ENCODE assay signal across 1 cellular context in the genomic region with DNA sequence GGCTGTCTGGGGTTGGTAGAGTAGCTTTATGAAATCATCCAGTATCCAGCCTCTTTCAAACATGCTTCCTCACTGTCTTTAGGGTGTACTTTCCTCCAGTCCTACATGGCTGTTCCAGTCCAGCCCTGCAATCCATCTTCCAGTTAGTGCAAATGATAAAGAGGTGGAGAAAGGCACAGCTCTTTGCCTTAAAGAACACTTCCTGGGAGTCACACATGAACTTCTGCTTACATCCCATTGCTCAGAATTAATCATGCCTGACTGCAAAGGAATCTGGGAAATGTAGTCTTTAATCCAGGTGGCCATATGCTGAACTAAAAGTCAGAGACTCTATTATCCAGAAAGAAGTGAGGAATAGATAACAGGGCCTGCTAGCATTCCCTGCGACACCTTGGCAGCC.
TF ChIP-seq lines count a peak whose summit lies in the region.

No MANE protein-coding gene starts in this region.

TF ChIP-seq in K562, 482 proteins besides CTCF, POLR2A, EP300 and RAD21 (continued from another document and continues in another):
- TF ChIP-seq, protein P1, sequence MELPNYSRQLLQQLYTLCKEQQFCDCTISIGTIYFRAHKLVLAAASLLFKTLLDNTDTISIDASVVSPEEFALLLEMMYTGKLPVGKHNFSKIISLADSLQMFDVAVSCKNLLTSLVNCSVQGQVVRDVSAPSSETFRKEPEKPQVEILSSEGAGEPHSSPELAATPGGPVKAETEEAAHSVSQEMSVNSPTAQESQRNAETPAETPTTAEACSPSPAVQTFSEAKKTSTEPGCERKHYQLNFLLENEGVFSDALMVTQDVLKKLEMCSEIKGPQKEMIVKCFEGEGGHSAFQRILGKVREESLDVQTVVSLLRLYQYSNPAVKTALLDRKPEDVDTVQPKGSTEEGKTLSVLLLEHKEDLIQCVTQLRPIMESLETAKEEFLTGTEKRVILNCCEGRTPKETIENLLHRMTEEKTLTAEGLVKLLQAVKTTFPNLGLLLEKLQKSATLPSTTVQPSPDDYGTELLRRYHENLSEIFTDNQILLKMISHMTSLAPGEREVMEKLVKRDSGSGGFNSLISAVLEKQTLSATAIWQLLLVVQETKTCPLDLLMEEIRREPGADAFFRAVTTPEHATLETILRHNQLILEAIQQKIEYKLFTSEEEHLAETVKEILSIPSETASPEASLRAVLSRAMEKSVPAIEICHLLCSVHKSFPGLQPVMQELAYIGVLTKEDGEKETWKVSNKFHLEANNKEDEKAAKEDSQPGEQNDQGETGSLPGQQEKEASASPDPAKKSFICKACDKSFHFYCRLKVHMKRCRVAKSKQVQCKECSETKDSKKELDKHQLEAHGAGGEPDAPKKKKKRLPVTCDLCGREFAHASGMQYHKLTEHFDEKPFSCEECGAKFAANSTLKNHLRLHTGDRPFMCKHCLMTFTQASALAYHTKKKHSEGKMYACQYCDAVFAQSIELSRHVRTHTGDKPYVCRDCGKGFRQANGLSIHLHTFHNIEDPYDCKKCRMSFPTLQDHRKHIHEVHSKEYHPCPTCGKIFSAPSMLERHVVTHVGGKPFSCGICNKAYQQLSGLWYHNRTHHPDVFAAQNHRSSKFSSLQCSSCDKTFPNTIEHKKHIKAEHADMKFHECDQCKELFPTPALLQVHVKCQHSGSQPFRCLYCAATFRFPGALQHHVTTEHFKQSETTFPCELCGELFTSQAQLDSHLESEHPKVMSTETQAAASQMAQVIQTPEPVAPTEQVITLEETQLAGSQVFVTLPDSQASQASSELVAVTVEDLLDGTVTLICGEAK (IDR thresholded peaks at IDR 0.05): peak; percentile 29; the same call in 1 of the 2 replicates
- TF ChIP-seq, protein P1 (CRISPR knock-in tag; IDR thresholded peaks at IDR 0.05): no peak
- peak; percentile 51; the same call in 1 of the 2 replicates for TF ChIP-seq ELF1 (tag; IDR thresholded peaks at IDR 0.05)
- no peak for TF ChIP-seq ZNF780A (CRISPR knock-in tag; IDR thresholded peaks at IDR 0.05)
- TF ChIP-seq ZNF143 (CRISPR knock-in tag; IDR thresholded peaks at IDR 0.05): peak; percentile 73
- no peak for TF ChIP-seq TOE1 (IDR thresholded peaks at IDR 0.05; ENCODE audit: borderline replicate concordance)
- TF ChIP-seq TOE1 (CRISPR knock-in tag; IDR thresholded peaks at IDR 0.05; ENCODE audit: borderline replicate concordance, low read depth): no peak
- peak in 1 of 2 experiments; percentile 53; a peak in 1 of 4 replicates for TF ChIP-seq SRF (CRISPR knock-in tag; IDR thresholded peaks at IDR 0.05)
- TF ChIP-seq MEIS2 (IDR thresholded peaks at IDR 0.05; ENCODE audit: partially characterized antibody): peak; percentile 72
- TF ChIP-seq, protein P2, sequence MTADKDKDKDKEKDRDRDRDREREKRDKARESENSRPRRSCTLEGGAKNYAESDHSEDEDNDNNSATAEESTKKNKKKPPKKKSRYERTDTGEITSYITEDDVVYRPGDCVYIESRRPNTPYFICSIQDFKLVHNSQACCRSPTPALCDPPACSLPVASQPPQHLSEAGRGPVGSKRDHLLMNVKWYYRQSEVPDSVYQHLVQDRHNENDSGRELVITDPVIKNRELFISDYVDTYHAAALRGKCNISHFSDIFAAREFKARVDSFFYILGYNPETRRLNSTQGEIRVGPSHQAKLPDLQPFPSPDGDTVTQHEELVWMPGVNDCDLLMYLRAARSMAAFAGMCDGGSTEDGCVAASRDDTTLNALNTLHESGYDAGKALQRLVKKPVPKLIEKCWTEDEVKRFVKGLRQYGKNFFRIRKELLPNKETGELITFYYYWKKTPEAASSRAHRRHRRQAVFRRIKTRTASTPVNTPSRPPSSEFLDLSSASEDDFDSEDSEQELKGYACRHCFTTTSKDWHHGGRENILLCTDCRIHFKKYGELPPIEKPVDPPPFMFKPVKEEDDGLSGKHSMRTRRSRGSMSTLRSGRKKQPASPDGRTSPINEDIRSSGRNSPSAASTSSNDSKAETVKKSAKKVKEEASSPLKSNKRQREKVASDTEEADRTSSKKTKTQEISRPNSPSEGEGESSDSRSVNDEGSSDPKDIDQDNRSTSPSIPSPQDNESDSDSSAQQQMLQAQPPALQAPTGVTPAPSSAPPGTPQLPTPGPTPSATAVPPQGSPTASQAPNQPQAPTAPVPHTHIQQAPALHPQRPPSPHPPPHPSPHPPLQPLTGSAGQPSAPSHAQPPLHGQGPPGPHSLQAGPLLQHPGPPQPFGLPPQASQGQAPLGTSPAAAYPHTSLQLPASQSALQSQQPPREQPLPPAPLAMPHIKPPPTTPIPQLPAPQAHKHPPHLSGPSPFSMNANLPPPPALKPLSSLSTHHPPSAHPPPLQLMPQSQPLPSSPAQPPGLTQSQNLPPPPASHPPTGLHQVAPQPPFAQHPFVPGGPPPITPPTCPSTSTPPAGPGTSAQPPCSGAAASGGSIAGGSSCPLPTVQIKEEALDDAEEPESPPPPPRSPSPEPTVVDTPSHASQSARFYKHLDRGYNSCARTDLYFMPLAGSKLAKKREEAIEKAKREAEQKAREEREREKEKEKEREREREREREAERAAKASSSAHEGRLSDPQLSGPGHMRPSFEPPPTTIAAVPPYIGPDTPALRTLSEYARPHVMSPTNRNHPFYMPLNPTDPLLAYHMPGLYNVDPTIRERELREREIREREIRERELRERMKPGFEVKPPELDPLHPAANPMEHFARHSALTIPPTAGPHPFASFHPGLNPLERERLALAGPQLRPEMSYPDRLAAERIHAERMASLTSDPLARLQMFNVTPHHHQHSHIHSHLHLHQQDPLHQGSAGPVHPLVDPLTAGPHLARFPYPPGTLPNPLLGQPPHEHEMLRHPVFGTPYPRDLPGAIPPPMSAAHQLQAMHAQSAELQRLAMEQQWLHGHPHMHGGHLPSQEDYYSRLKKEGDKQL (CRISPR knock-in tag; IDR thresholded peaks at IDR 0.05; ENCODE audit: borderline replicate concordance): no peak
- TF ChIP-seq, protein P3, sequence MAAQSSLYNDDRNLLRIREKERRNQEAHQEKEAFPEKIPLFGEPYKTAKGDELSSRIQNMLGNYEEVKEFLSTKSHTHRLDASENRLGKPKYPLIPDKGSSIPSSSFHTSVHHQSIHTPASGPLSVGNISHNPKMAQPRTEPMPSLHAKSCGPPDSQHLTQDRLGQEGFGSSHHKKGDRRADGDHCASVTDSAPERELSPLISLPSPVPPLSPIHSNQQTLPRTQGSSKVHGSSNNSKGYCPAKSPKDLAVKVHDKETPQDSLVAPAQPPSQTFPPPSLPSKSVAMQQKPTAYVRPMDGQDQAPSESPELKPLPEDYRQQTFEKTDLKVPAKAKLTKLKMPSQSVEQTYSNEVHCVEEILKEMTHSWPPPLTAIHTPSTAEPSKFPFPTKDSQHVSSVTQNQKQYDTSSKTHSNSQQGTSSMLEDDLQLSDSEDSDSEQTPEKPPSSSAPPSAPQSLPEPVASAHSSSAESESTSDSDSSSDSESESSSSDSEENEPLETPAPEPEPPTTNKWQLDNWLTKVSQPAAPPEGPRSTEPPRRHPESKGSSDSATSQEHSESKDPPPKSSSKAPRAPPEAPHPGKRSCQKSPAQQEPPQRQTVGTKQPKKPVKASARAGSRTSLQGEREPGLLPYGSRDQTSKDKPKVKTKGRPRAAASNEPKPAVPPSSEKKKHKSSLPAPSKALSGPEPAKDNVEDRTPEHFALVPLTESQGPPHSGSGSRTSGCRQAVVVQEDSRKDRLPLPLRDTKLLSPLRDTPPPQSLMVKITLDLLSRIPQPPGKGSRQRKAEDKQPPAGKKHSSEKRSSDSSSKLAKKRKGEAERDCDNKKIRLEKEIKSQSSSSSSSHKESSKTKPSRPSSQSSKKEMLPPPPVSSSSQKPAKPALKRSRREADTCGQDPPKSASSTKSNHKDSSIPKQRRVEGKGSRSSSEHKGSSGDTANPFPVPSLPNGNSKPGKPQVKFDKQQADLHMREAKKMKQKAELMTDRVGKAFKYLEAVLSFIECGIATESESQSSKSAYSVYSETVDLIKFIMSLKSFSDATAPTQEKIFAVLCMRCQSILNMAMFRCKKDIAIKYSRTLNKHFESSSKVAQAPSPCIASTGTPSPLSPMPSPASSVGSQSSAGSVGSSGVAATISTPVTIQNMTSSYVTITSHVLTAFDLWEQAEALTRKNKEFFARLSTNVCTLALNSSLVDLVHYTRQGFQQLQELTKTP (IDR thresholded peaks at IDR 0.05; ENCODE audit: low read depth in 1 of 2, partially characterized antibody in 2 of 2): peak in 1 of 2 experiments; percentile 48
- peak in 1 of 3 experiments; percentile 64 for TF ChIP-seq YY1 (IDR thresholded peaks at IDR 0.05; ENCODE audit: borderline replicate concordance in 1 of 3, control insufficient read depth in 1 of 3, extremely low read depth in 1 of 3, insufficient read depth in 3 of 3, insufficient read length in 1 of 3, insufficient replicate concordance in 2 of 3, low read depth in 1 of 3, low read length in 2 of 3)
- TF ChIP-seq, protein P4, sequence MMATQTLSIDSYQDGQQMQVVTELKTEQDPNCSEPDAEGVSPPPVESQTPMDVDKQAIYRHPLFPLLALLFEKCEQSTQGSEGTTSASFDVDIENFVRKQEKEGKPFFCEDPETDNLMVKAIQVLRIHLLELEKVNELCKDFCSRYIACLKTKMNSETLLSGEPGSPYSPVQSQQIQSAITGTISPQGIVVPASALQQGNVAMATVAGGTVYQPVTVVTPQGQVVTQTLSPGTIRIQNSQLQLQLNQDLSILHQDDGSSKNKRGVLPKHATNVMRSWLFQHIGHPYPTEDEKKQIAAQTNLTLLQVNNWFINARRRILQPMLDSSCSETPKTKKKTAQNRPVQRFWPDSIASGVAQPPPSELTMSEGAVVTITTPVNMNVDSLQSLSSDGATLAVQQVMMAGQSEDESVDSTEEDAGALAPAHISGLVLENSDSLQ (IDR thresholded peaks at IDR 0.05): peak; percentile 39; the same call in 1 of the 2 replicates
- TF ChIP-seq, protein P5, sequence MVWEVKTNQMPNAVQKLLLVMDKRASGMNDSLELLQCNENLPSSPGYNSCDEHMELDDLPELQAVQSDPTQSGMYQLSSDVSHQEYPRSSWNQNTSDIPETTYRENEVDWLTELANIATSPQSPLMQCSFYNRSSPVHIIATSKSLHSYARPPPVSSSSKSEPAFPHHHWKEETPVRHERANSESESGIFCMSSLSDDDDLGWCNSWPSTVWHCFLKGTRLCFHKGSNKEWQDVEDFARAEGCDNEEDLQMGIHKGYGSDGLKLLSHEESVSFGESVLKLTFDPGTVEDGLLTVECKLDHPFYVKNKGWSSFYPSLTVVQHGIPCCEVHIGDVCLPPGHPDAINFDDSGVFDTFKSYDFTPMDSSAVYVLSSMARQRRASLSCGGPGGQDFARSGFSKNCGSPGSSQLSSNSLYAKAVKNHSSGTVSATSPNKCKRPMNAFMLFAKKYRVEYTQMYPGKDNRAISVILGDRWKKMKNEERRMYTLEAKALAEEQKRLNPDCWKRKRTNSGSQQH (CRISPR knock-in tag; IDR thresholded peaks at IDR 0.05): no peak
- TF ChIP-seq CREBBP (IDR thresholded peaks at IDR 0.05; ENCODE audit: low read depth, low read length): no peak
- TF ChIP-seq, protein P6, sequence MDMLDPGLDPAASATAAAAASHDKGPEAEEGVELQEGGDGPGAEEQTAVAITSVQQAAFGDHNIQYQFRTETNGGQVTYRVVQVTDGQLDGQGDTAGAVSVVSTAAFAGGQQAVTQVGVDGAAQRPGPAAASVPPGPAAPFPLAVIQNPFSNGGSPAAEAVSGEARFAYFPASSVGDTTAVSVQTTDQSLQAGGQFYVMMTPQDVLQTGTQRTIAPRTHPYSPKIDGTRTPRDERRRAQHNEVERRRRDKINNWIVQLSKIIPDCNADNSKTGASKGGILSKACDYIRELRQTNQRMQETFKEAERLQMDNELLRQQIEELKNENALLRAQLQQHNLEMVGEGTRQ (CRISPR knock-in tag; IDR thresholded peaks at IDR 0.05): peak; percentile 28; the same call in 1 of the 2 replicates
- TF ChIP-seq GABPA (tag; conservative IDR thresholded peaks at IDR 0.05; ENCODE audit: low read depth): peak; percentile 44; the same call in 1 of the 2 replicates
- 0 out of 2 replicates have a peak, but pooled peaks have one; percentile 30 for TF ChIP-seq CEBPG (CRISPR knock-in tag; IDR thresholded peaks at IDR 0.05)
- TF ChIP-seq CEBPG (tag; conservative IDR thresholded peaks at IDR 0.05 in 1 of 2, IDR thresholded peaks at IDR 0.05 in 1 of 2): no peak
- peak; percentile 52 for TF ChIP-seq NR2C1 (IDR thresholded peaks at IDR 0.05)
- TF ChIP-seq NR2C1 (tag; IDR thresholded peaks at IDR 0.05): peak; percentile 80
- TF ChIP-seq, protein P7, sequence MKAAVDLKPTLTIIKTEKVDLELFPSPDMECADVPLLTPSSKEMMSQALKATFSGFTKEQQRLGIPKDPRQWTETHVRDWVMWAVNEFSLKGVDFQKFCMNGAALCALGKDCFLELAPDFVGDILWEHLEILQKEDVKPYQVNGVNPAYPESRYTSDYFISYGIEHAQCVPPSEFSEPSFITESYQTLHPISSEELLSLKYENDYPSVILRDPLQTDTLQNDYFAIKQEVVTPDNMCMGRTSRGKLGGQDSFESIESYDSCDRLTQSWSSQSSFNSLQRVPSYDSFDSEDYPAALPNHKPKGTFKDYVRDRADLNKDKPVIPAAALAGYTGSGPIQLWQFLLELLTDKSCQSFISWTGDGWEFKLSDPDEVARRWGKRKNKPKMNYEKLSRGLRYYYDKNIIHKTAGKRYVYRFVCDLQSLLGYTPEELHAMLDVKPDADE (conservative IDR thresholded peaks at IDR 0.05; ENCODE audit: control insufficient read depth, low read depth, low read length): no peak
- TF ChIP-seq, protein P8, sequence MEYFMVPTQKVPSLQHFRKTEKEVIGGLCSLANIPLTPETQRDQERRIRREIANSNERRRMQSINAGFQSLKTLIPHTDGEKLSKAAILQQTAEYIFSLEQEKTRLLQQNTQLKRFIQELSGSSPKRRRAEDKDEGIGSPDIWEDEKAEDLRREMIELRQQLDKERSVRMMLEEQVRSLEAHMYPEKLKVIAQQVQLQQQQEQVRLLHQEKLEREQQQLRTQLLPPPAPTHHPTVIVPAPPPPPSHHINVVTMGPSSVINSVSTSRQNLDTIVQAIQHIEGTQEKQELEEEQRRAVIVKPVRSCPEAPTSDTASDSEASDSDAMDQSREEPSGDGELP (CRISPR knock-in tag; IDR thresholded peaks at IDR 0.05; ENCODE audit: borderline replicate concordance): no peak
- no peak for TF ChIP-seq NR2C2 (CRISPR knock-in tag; IDR thresholded peaks at IDR 0.05)
- TF ChIP-seq NR2C2 (tag; IDR thresholded peaks at IDR 0.05): peak; percentile 91
